Comparison of ENCODE assay signal across 1 cellular context in genomic region chr12:121352053-121353018, GRCh38.
TF ChIP-seq lines count a peak whose summit lies in the region.

TSS of gene ANAPC5 (minus strand) at chr12:121352411. CDS start at chr12:121352340, 71 bp downstream.

TF ChIP-seq in HEK293, 187 proteins besides CTCF, POLR2A, EP300 and RAD21 (continued from another document):
- TF ChIP-seq ZNF843 (tag by site-specific recombination; IDR thresholded peaks at IDR 0.05) (no peak; the same call in 1 of the 2 replicates), FEZF1 (tag by site-specific recombination; IDR thresholded peaks at IDR 0.05) (0 out of 2 replicates have a peak, but pooled peaks have one; percentile 28), ZNF558 (tag by site-specific recombination; IDR thresholded peaks at IDR 0.05) (no peak), ZNF549 (tag by site-specific recombination; IDR thresholded peaks at IDR 0.05) (no peak), ZNF24 (tag by site-specific recombination; IDR thresholded peaks at IDR 0.05) (no peak), ZNF19 (tag by site-specific recombination; IDR thresholded peaks at IDR 0.05; ENCODE audit: low read depth) (no peak), ZNF510 (tag by site-specific recombination; IDR thresholded peaks at IDR 0.05; ENCODE audit: insufficient replicate concordance) (peak; percentile 98), ZNF223 (tag by site-specific recombination; IDR thresholded peaks at IDR 0.05) (no peak), BCL11A (tag by site-specific recombination; IDR thresholded peaks at IDR 0.05; ENCODE audit: low read depth) (no peak), EGR2 (tag by site-specific recombination; IDR thresholded peaks at IDR 0.05; ENCODE audit: low read depth) (peak; percentile 88), RBAK (tag by site-specific recombination; IDR thresholded peaks at IDR 0.05) (no peak), PRDM2 (tag by site-specific recombination; IDR thresholded peaks at IDR 0.05; ENCODE audit: borderline replicate concordance) (0 out of 2 replicates have a peak, but pooled peaks have one; percentile 45), ZNF777 (tag by site-specific recombination; IDR thresholded peaks at IDR 0.05; ENCODE audit: borderline replicate concordance) (peak; percentile 83; the same call in 1 of the 2 replicates), ATF2 (tag by site-specific recombination; IDR thresholded peaks at IDR 0.05; ENCODE audit: low read depth) (no peak), ZNF707 (tag by site-specific recombination; IDR thresholded peaks at IDR 0.05) (no peak), ZBTB20 (tag by site-specific recombination; IDR thresholded peaks at IDR 0.05) (peak; percentile 60), ZNF404 (tag by site-specific recombination; IDR thresholded peaks at IDR 0.05) (no peak), ZNF529 (tag by site-specific recombination; IDR thresholded peaks at IDR 0.05; ENCODE audit: insufficient replicate concordance) (no peak), ZNF350 (tag by site-specific recombination; IDR thresholded peaks at IDR 0.05) (no peak), OSR2 (tag by site-specific recombination; IDR thresholded peaks at IDR 0.05) (peak; percentile 63; the same call in 1 of the 2 replicates), ZXDB (tag by site-specific recombination; IDR thresholded peaks at IDR 0.05) (peak; percentile 98), ZNF426 (tag by site-specific recombination; IDR thresholded peaks at IDR 0.05) (no peak), KLF1 (tag by site-specific recombination; IDR thresholded peaks at IDR 0.05) (peak; percentile 52), ZNF514 (tag by site-specific recombination; IDR thresholded peaks at IDR 0.05) (no peak), SALL2 (tag by site-specific recombination; IDR thresholded peaks at IDR 0.05; ENCODE audit: borderline replicate concordance) (no peak), TSHZ1 (tag by site-specific recombination; IDR thresholded peaks at IDR 0.05; ENCODE audit: borderline replicate concordance) (no peak), KLF7 (tag by site-specific recombination; IDR thresholded peaks at IDR 0.05; ENCODE audit: borderline replicate concordance) (peak; percentile 83), ZNF501 (tag by site-specific recombination; IDR thresholded peaks at IDR 0.05) (peak; percentile 91), ZNF398 (tag by site-specific recombination; IDR thresholded peaks at IDR 0.05) (no peak), ZNF37A (tag by site-specific recombination; IDR thresholded peaks at IDR 0.05) (no peak), ZNF391 (tag by site-specific recombination; IDR thresholded peaks at IDR 0.05; ENCODE audit: borderline replicate concordance, low read depth) (peak; percentile 80; the same call in 1 of the 2 replicates), PATZ1 (tag by site-specific recombination; IDR thresholded peaks at IDR 0.05) (peak; percentile 91), ZNF324 (tag by site-specific recombination; IDR thresholded peaks at IDR 0.05) (0 out of 2 replicates have a peak, but pooled peaks have one; percentile 40), ZNF660 (tag by site-specific recombination; IDR thresholded peaks at IDR 0.05) (peak; percentile 89), ZNF184 (tag by site-specific recombination; IDR thresholded peaks at IDR 0.05) (no peak), ZNF354C (tag by site-specific recombination; IDR thresholded peaks at IDR 0.05; ENCODE audit: borderline replicate concordance, low read depth) (no peak), ZFHX2 (tag by site-specific recombination; conservative IDR thresholded peaks at IDR 0.05) (peak; percentile 88), ZNF670 (tag by site-specific recombination; IDR thresholded peaks at IDR 0.05; ENCODE audit: low read depth) (no peak), ZNF16 (tag by site-specific recombination; IDR thresholded peaks at IDR 0.05; ENCODE audit: low read depth) (no peak), ZNF792 (tag by site-specific recombination; IDR thresholded peaks at IDR 0.05) (no peak), ZNF548 (tag by site-specific recombination; IDR thresholded peaks at IDR 0.05) (no peak), ZNF214 (tag by site-specific recombination; IDR thresholded peaks at IDR 0.05; ENCODE audit: borderline replicate concordance) (no peak), ZNF114 (tag by site-specific recombination; IDR thresholded peaks at IDR 0.05) (no peak), ZNF555 (tag by site-specific recombination; conservative IDR thresholded peaks at IDR 0.05) (no peak), MEIS1 (CRISPR knock-in tag; IDR thresholded peaks at IDR 0.05; ENCODE audit: borderline replicate concordance) (no peak), ZNF10 (tag by site-specific recombination; IDR thresholded peaks at IDR 0.05) (peak; percentile 81), ZSCAN30 (tag by site-specific recombination; IDR thresholded peaks at IDR 0.05) (peak; percentile 43), SP7 (tag by site-specific recombination; IDR thresholded peaks at IDR 0.05) (peak; percentile 89), ZNF26 (tag by site-specific recombination; IDR thresholded peaks at IDR 0.05) (no peak)
TF ChIP-seq in HEK293: peak in this region for 71.
